Comparison of ENCODE assay signal across 20 cellular contexts in genomic region chr1:3988431-3988830, GRCh38.
"Had no signal": no experiment of that assay in that cellular context is flagged by ENCODE, and none has a peak within 500 bp of the region (broad histone marks: within the 10 kb centered on the region; RNA-seq: fewer than 3 reads in every experiment).

No MANE protein-coding gene starts in this region.

- H3K27ac Mint-ChIP-seq: mesothelial cell of epicardium had no signal

- H3K36me3 ChIP-seq: esophagus squamous epithelium, gastrocnemius medialis, heart right ventricle, left lung, lower lobe of right lung had no signal

- H3K4me1 ChIP-seq: esophagus squamous epithelium, gastrocnemius medialis, heart right ventricle, left lung, lower lobe of right lung had no signal

- H3K9me3 ChIP-seq: esophagus squamous epithelium, gastrocnemius medialis, left lung, lower lobe of right lung, mucosa of descending colon had no signal

- H3K4me1 Mint-ChIP-seq: mesothelial cell of epicardium had no signal

- ATAC-seq: gastrocnemius medialis, left cardiac atrium, left lung, left ventricle myocardium superior, lower lobe of right lung, mucosa of descending colon had no signal

- H3K36me3 Mint-ChIP-seq: mesothelial cell of epicardium had no signal

- H3K4me3 Mint-ChIP-seq: mesothelial cell of epicardium had no signal

- H3K27ac ChIP-seq: coronary artery, dorsolateral prefrontal cortex, esophagus squamous epithelium, gastrocnemius medialis, heart right ventricle, left lung, lower lobe of right lung had no signal

- DNase-seq: dermis blood vessel endothelial cell; effector CD4-positive, alpha-beta T cell; effector memory CD4-positive, alpha-beta T cell; esophagus squamous epithelium; foreskin fibroblast; foreskin melanocyte; gastrocnemius medialis; glutamatergic neuron; head of caudate nucleus; heart right ventricle; hippocampal formation; left cardiac atrium; left lung; lower lobe of right lung; mesenchymal stem cell; mucosa of descending colon had no signal

- H3K4me3 ChIP-seq: coronary artery, dorsolateral prefrontal cortex, esophagus squamous epithelium, gastrocnemius medialis, heart right ventricle, left lung, lower lobe of right lung, mucosa of descending colon had no signal

- H3K27me3 ChIP-seq: gastrocnemius medialis had no signal
